Comparison of ENCODE assay signal across 19 cellular contexts in genomic region chr5:74594172-74595040, GRCh38. TPM values are rescaled to one million over a fixed set of nuclear protein-coding genes. Genes with fewer than 3 reads are reported as not detected.
DNase-seq lines count a peak whose midpoint lies in the region; ATAC-seq and TF ChIP-seq lines count a peak whose summit lies in the region.
"Had no signal": no experiment of that assay in that cellular context is flagged by ENCODE, and none has a peak within 500 bp of the region (broad histone marks: within the 10 kb centered on the region; RNA-seq: fewer than 3 reads in every experiment).

No MANE protein-coding gene starts in this region.

- CTCF ChIA-PET in HCT116 (lab: Charles Lee) = no interaction called here

- H3K79me2 ChIP-seq in HCT116 (ENCODE audit: insufficient read depth, low read length) (no peaks in the 10 kb centered on the region), osteoblast (ENCODE audit: insufficient read depth, low read length) (no peaks in the 10 kb centered on the region)

- POLR2A ChIA-PET in HCT116 (lab: Charles Lee) = no interaction called here

- H4K20me1 ChIP-seq in HCT116 (ENCODE audit: insufficient read depth) (no peaks in the 10 kb centered on the region), osteoblast (ENCODE audit: insufficient read depth, low read length) (no peaks in the 10 kb centered on the region)

- no peak overlapping the region for H3K27ac Mint-ChIP-seq in activated naive CD4-positive, alpha-beta T cell treated with anti-CD3 and anti-CD28 coated beads, Interleukin-2, amount 50 U/mL, for 72 hours
- H3K27ac Mint-ChIP-seq: naive thymus-derived CD8-positive, alpha-beta T cell had no signal

- TF ChIP-seq RAD21 in HCT116 (IDR thresholded peaks at IDR 0.05; ENCODE audit: low read depth) = no peak

- intact Hi-C loops in HCT116 (cut with micrococcal nuclease) = no loop called here

- ATAC-seq in HCT116 (no peak), omental fat pad (ENCODE audit: low FRiP score) (no peak), HG02973 (IDR thresholded peaks at IDR 0.05; ENCODE audit: unreplicated experiment) (no peak)
- no peak for ATAC-seq in activated naive CD4-positive, alpha-beta T cell treated with anti-CD3 and anti-CD28 coated beads, Interleukin-2, amount 50 U/mL, for 72 hours
- ATAC-seq: naive thymus-derived CD8-positive, alpha-beta T cell; sciatic nerve had no signal

- H3K4me2 ChIP-seq in HCT116 (ENCODE audit: low read length) = peak overlapping the region; percentile 5; the same call in 1 of the 2 replicates
- no peak overlapping the region for H3K4me2 ChIP-seq in osteoblast (ENCODE audit: insufficient read depth, low read length)

- H3K27ac ChIP-seq in HCT116 (ENCODE audit: low read depth, low read length) = no peak overlapping the region
- H3K27ac ChIP-seq in SJSA1 = peak overlapping the region; percentile 28; the same call in 1 of the 2 replicates
- H3K27ac ChIP-seq in osteoblast (ENCODE audit: low read depth, low read length) = peak overlapping the region; percentile 81
- H3K27ac ChIP-seq: esophagus muscularis mucosa, left lung, tibial artery, VCaP had no signal

- H3K27me3 ChIP-seq in HCT116 (ENCODE audit: insufficient read depth, low read length) = no peaks in the 10 kb centered on the region
- no peaks in the 10 kb centered on the region for H3K27me3 ChIP-seq in SJSA1 (replicated peaks)
- H3K27me3 ChIP-seq in osteoblast (ENCODE audit: insufficient read depth, low read length) = no peaks in the 10 kb centered on the region
- H3K27me3 ChIP-seq: BE2C, esophagus muscularis mucosa, left lung, tibial artery had no signal

- no peaks in the 10 kb centered on the region for H3K9me3 Mint-ChIP-seq in activated naive CD4-positive, alpha-beta T cell treated with anti-CD3 and anti-CD28 coated beads, Interleukin-2, amount 50 U/mL, for 72 hours

- H3K4me3 ChIP-seq in HCT116 (replicated peaks in 1 of 2; ENCODE audit: low read depth in 1 of 2, low read length in 2 of 2) (no peak overlapping the region), SJSA1 (no peak overlapping the region), fibroblast of pulmonary artery (replicated peaks; ENCODE audit: low read depth, low read length) (no peak overlapping the region), osteoblast (ENCODE audit: insufficient read depth, low read length) (no peak overlapping the region)
- H3K4me3 ChIP-seq: esophagus muscularis mucosa, left lung, tibial artery had no signal

- BruUV-seq in HCT116 (replicated peaks; lab: Mats Ljungman, UMichigan) = no TSS peak

- DNase-seq in HCT116 (ENCODE audit: low read depth, low spot score) (no peak), SJSA1 (ENCODE audit: low read depth in 1 of 2, low spot score in 2 of 2) (no peak), fibroblast of pulmonary artery (ENCODE audit: low read depth) (peak; percentile 71), osteoblast (ENCODE audit: insufficient read length, low spot score, missing footprints) (no peak), T1000 (lab: John Stamatoyannopoulos, UW) (no peak), omental fat pad (ENCODE audit: low spot score) (no peak)
- no peak for DNase-seq in activated naive CD4-positive, alpha-beta T cell treated with anti-CD3 and anti-CD28 coated beads, Interleukin-2, amount 50 U/mL, for 72 hours (ENCODE audit: low spot score in 2 of 2)
- DNase-seq: activated CD8-positive, alpha-beta memory T cell treated with anti-CD3 and anti-CD28 coated beads for 24 hours; amniotic stem cell; BE2C; KG1; left lung; naive thymus-derived CD8-positive, alpha-beta T cell; NCI-H1417; tibial artery had no signal

- no peak for TF ChIP-seq POLR2A in HCT116 (IDR thresholded peaks at IDR 0.05; ENCODE audit: borderline replicate concordance, extremely low read depth, insufficient read depth, insufficient read length)

- no peak for TF ChIP-seq CTCF in HCT116 (IDR thresholded peaks at IDR 0.05 in 2 of 3, conservative IDR thresholded peaks at IDR 0.05 in 1 of 3; ENCODE audit: borderline replicate concordance in 1 of 3, insufficient read depth in 1 of 3, low read depth in 2 of 3, low read length in 2 of 3)
- TF ChIP-seq CTCF in fibroblast of pulmonary artery (IDR thresholded peaks at IDR 0.05; ENCODE audit: low read length, missing control alignments) = no peak
- TF ChIP-seq CTCF in osteoblast (IDR thresholded peaks at IDR 0.05; ENCODE audit: extremely low read depth, low read depth, low read length) = no peak
- TF ChIP-seq CTCF in omental fat pad (IDR thresholded peaks at IDR 0.05) = no peak

- RAD21 ChIA-PET in HCT116 (lab: Charles Lee; ENCODE audit: low non-redundant PET in 1 of 2, low total read pairs in 2 of 2, uncharacterized antibody in 2 of 2, unreplicated experiment in 2 of 2) = no interaction called here

- no peak overlapping the region for H3K9ac ChIP-seq in HCT116 (ENCODE audit: low read length)

- no peaks in the 10 kb centered on the region for H3K9me3 ChIP-seq in HCT116 (ENCODE audit: control insufficient read depth in 1 of 2, insufficient read depth in 1 of 2, low read depth in 1 of 2, low read length in 2 of 2)
- H3K9me3 ChIP-seq in SJSA1 (replicated peaks) = no peaks in the 10 kb centered on the region
- no peaks in the 10 kb centered on the region for H3K9me3 ChIP-seq in osteoblast (ENCODE audit: low read depth, low read length)
- H3K9me3 ChIP-seq: BE2C, esophagus muscularis mucosa, left lung, tibial artery had no signal

- H3K36me3 Mint-ChIP-seq in activated naive CD4-positive, alpha-beta T cell treated with anti-CD3 and anti-CD28 coated beads, Interleukin-2, amount 50 U/mL, for 72 hours = no peaks in the 10 kb centered on the region
- H3K36me3 Mint-ChIP-seq: naive thymus-derived CD8-positive, alpha-beta T cell had no signal

- H2AFZ ChIP-seq in HCT116 (ENCODE audit: low read depth, low read length, poor library complexity, severe bottlenecking) (peak overlapping the region; percentile 91), osteoblast (ENCODE audit: low read length) (peak overlapping the region; percentile 29)

- H3K9me2 ChIP-seq in HCT116 (ENCODE audit: insufficient read depth) = no peaks in the 10 kb centered on the region

- no peaks in the 10 kb centered on the region for H3K36me3 ChIP-seq in HCT116 (ENCODE audit: control insufficient read depth in 1 of 2, insufficient read depth in 2 of 2, low read length in 2 of 2)
- H3K36me3 ChIP-seq in SJSA1 = no peaks in the 10 kb centered on the region
- no peaks in the 10 kb centered on the region for H3K36me3 ChIP-seq in osteoblast (ENCODE audit: insufficient read depth, low read length)
- H3K36me3 ChIP-seq: BE2C, esophagus muscularis mucosa, left lung, tibial artery had no signal

- peaks cover 2 to 17% of the 10 kb centered on the region in 2 experiments for H3K4me1 ChIP-seq in HCT116 (ENCODE audit: control insufficient read depth in 1 of 2, insufficient read depth in 2 of 2, low read length in 2 of 2)
- H3K4me1 ChIP-seq in SJSA1 (replicated peaks) = peaks cover 12% of the 10 kb centered on the region
- peaks cover 10% of the 10 kb centered on the region for H3K4me1 ChIP-seq in osteoblast (ENCODE audit: insufficient read depth, low read length)
- H3K4me1 ChIP-seq: tibial artery had no signal

TF ChIP-seq in HCT116, 20 proteins besides CTCF, POLR2A, EP300 and RAD21 (continues in another document):
- TF ChIP-seq ZNF274 (IDR thresholded peaks at IDR 0.05; ENCODE audit: low read depth, low read length) (no peak), EZH2phosphoT487 (IDR thresholded peaks at IDR 0.05; ENCODE audit: borderline replicate concordance) (no peak), SRF (IDR thresholded peaks at IDR 0.05; ENCODE audit: low read depth) (no peak), SP1 (IDR thresholded peaks at IDR 0.05; ENCODE audit: low read depth) (no peak), JUND (IDR thresholded peaks at IDR 0.05) (no peak), FOSL1 (IDR thresholded peaks at IDR 0.05; ENCODE audit: low read depth) (no peak), REST (IDR thresholded peaks at IDR 0.05; ENCODE audit: low read depth) (no peak), EGR1 (IDR thresholded peaks at IDR 0.05; ENCODE audit: low read depth) (no peak), POLR2AphosphoS5 (IDR thresholded peaks at IDR 0.05; ENCODE audit: low read depth, low read length) (no peak), YY1 (IDR thresholded peaks at IDR 0.05; ENCODE audit: extremely low read depth, insufficient replicate concordance, low read depth, low read length) (no peak), EZH2 (IDR thresholded peaks at IDR 0.05) (no peak), SIN3A (IDR thresholded peaks at IDR 0.05; ENCODE audit: low read depth) (no peak)
- TF ChIP-seq, protein P1, sequence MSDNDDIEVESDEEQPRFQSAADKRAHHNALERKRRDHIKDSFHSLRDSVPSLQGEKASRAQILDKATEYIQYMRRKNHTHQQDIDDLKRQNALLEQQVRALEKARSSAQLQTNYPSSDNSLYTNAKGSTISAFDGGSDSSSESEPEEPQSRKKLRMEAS (IDR thresholded peaks at IDR 0.05) = no peak

RNA-seq across cellular contexts. Expression of gene ENC1, which starts 46.1 kb away (rescaled TPM):
- total RNA-seq in HCT116 (2021; ENCODE audit: unreplicated experiment) (30.0 TPM), osteoblast (86.0 and 109 TPM in 2 replicates), omental fat pad (10 to 100 TPM in 3 of 4 donors, 1 to 10 TPM in 1; 7.8 to 22.1 (median 12.9) TPM)
- 6.9 and 10.2 TPM in 2 replicates for polyA plus RNA-seq in HCT116 (2012)
- total RNA-seq in SJSA1 (2014; rRNA removed; shearing (Covaris generic)) = 31.3 and 34.0 TPM in 2 replicates
- total RNA-seq in activated naive CD4-positive, alpha-beta T cell treated with anti-CD3 and anti-CD28 coated beads, Interleukin-2, amount 50 U/mL, for 72 hours = under 1 TPM; 0.75 to 0.99 TPM

Comparison
In these comparisons a context has a peak if more than half of its experiments do, and no peak if none do; other contexts are left out.
1. RNA of gene ENC1, which starts 46.1 kb away (total RNA-seq): 86.0 to 109 TPM in osteoblast, 31.3 to 34.0 TPM in SJSA1, 30.0 TPM in HCT116 (single experiment) and 7.8 to 22.1 TPM in omental fat pad; 0.75 to 0.99 TPM in activated naive CD4-positive, alpha-beta T cell treated with anti-CD3 and anti-CD28 coated beads, Interleukin-2, amount 50 U/mL, for 72 hours; every median in the first group is over 4 times any median in the second.